ENCODE assay signal across 1 cellular context in the genomic region with DNA sequence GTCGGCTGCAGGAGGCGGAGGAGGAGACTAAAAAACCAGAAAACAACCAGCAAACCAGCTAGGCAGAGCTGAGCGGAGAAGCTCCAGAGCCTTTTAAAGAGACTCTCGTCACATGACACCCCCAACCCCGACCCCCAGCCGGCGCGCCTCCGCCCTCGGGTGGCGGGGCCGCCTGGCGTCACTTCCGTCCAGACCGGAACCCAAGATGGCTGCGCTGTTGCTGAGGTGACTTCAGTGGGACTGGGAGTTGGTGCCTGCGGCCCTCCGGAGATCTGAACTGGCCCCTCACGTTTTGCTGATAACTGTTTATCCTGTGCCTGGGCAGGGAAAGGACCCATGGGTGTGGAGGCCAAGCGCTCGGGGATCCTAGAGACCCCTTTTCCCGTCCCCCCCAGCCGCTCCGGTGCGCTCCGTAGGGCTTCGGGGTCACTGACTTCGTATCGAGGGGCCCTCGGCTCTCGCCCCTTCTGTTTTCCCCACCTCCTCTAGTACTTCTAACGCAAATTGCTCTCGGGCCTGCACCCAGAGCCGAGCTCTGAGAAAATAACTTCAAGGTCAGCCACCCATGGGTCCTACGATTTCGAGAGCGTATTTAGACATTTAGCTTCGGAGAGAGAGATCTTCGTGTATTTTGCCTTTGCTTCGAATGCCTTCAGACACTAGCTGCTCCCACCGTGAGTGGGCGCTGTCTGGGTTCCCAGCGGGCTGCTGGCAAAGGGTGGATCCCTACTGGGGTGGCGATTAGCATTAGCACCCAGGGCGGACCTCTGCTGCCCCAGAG.
TF ChIP-seq lines count a peak whose summit lies in the region.

A gene with protein sequence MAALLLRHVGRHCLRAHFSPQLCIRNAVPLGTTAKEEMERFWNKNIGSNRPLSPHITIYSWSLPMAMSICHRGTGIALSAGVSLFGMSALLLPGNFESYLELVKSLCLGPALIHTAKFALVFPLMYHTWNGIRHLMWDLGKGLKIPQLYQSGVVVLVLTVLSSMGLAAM (plus strand): TSS at position 181 of the 781 bp plus-strand sequence. CDS start 25 bp downstream, at position 206.

TF ChIP-seq in HepG2, 621 proteins besides CTCF, POLR2A, EP300 and RAD21 (continued from another document and continues in another):
- TF ChIP-seq, protein P1, sequence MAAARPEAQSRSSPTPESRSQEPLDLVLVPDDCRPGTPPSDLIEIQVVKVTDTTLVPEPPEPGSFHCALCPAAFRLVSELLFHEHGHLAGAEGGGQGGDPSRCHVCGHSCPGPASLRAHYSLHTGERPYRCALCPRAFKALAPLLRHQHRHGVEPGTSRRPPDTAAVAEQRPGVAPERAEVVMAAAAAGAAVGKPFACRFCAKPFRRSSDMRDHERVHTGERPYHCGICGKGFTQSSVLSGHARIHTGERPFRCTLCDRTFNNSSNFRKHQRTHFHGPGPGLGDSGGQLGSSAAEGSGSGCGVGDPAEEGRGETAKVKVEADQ (CRISPR knock-in tag; IDR thresholded peaks at IDR 0.05; ENCODE audit: borderline replicate concordance), result no peak
- no peak; the same call in none of the 2 replicates for TF ChIP-seq ZNF317 (CRISPR knock-in tag; IDR thresholded peaks at IDR 0.05)
- TF ChIP-seq PTBP1 (IDR thresholded peaks at IDR 0.05; ENCODE audit: low read depth, low read length, poor library complexity, severe bottlenecking), result no peak
- TF ChIP-seq, protein P2, sequence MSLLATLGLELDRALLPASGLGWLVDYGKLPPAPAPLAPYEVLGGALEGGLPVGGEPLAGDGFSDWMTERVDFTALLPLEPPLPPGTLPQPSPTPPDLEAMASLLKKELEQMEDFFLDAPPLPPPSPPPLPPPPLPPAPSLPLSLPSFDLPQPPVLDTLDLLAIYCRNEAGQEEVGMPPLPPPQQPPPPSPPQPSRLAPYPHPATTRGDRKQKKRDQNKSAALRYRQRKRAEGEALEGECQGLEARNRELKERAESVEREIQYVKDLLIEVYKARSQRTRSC (CRISPR knock-in tag; IDR thresholded peaks at IDR 0.05; ENCODE audit: low read depth), result no peak
- TF ChIP-seq, protein P3, sequence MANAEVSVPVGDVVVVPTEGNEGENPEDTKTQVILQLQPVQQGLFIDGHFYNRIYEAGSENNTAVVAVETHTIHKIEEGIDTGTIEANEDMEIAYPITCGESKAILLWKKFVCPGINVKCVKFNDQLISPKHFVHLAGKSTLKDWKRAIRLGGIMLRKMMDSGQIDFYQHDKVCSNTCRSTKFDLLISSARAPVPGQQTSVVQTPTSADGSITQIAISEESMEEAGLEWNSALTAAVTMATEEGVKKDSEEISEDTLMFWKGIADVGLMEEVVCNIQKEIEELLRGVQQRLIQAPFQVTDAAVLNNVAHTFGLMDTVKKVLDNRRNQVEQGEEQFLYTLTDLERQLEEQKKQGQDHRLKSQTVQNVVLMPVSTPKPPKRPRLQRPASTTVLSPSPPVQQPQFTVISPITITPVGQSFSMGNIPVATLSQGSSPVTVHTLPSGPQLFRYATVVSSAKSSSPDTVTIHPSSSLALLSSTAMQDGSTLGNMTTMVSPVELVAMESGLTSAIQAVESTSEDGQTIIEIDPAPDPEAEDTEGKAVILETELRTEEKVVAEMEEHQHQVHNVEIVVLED (CRISPR knock-in tag; IDR thresholded peaks at IDR 0.05; ENCODE audit: borderline replicate concordance), result peak; percentile 75
- TF ChIP-seq, protein P4, sequence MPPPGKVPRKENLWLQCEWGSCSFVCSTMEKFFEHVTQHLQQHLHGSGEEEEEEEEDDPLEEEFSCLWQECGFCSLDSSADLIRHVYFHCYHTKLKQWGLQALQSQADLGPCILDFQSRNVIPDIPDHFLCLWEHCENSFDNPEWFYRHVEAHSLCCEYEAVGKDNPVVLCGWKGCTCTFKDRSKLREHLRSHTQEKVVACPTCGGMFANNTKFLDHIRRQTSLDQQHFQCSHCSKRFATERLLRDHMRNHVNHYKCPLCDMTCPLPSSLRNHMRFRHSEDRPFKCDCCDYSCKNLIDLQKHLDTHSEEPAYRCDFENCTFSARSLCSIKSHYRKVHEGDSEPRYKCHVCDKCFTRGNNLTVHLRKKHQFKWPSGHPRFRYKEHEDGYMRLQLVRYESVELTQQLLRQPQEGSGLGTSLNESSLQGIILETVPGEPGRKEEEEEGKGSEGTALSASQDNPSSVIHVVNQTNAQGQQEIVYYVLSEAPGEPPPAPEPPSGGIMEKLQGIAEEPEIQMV (CRISPR knock-in tag; IDR thresholded peaks at IDR 0.05; ENCODE audit: low read depth), result no peak
- TF ChIP-seq, protein P5, sequence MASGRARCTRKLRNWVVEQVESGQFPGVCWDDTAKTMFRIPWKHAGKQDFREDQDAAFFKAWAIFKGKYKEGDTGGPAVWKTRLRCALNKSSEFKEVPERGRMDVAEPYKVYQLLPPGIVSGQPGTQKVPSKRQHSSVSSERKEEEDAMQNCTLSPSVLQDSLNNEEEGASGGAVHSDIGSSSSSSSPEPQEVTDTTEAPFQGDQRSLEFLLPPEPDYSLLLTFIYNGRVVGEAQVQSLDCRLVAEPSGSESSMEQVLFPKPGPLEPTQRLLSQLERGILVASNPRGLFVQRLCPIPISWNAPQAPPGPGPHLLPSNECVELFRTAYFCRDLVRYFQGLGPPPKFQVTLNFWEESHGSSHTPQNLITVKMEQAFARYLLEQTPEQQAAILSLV (CRISPR knock-in tag; IDR thresholded peaks at IDR 0.05; ENCODE audit: borderline replicate concordance), result peak; percentile 46; the same call in 1 of the 2 replicates
- peak; percentile 37; the same call in 1 of the 2 replicates for TF ChIP-seq SNAI1 (CRISPR knock-in tag; IDR thresholded peaks at IDR 0.05; ENCODE audit: borderline replicate concordance)
- TF ChIP-seq ZNF816 (CRISPR knock-in tag; IDR thresholded peaks at IDR 0.05; ENCODE audit: borderline replicate concordance), result peak; percentile 48; the same call in 1 of the 2 replicates
- peak in 1 of 2 experiments; percentile 92; a peak in 2 of 4 replicates for TF ChIP-seq KLF16 (CRISPR knock-in tag; IDR thresholded peaks at IDR 0.05)
- TF ChIP-seq BCL6 (CRISPR knock-in tag; IDR thresholded peaks at IDR 0.05), result 0 out of 2 replicates have a peak, but pooled peaks have one; percentile 32
- peak; percentile 21; the same call in 1 of the 2 replicates for TF ChIP-seq BORCS8-MEF2B (CRISPR knock-in tag; IDR thresholded peaks at IDR 0.05)
- no peak; the same call in 1 of the 2 replicates for TF ChIP-seq ZSCAN5A (CRISPR knock-in tag; IDR thresholded peaks at IDR 0.05; ENCODE audit: borderline replicate concordance)
- no peak for TF ChIP-seq ARHGAP35 (CRISPR knock-in tag; IDR thresholded peaks at IDR 0.05; ENCODE audit: borderline replicate concordance)
- TF ChIP-seq EED (CRISPR knock-in tag; IDR thresholded peaks at IDR 0.05), result no peak
- peak; percentile 79 for TF ChIP-seq ZNF781 (CRISPR knock-in tag; IDR thresholded peaks at IDR 0.05; ENCODE audit: borderline replicate concordance, not compliant biosample characterization)
- peak; percentile 24; the same call in 1 of the 2 replicates for TF ChIP-seq NFYB (CRISPR knock-in tag; IDR thresholded peaks at IDR 0.05)
- TF ChIP-seq ZNF792 (CRISPR knock-in tag; IDR thresholded peaks at IDR 0.05), result no peak
- peak; percentile 99 for TF ChIP-seq GABPB1 (CRISPR knock-in tag; IDR thresholded peaks at IDR 0.05)
- no peak for TF ChIP-seq ATAD3A (CRISPR knock-in tag; IDR thresholded peaks at IDR 0.05)
- TF ChIP-seq ZNF780A (CRISPR knock-in tag; IDR thresholded peaks at IDR 0.05), result no peak
- TF ChIP-seq ZFP1 (CRISPR knock-in tag; IDR thresholded peaks at IDR 0.05), result no peak
- TF ChIP-seq STAT5B (CRISPR knock-in tag; IDR thresholded peaks at IDR 0.05), result peak; percentile 16; the same call in 1 of the 2 replicates
- no peak for TF ChIP-seq KDM1A (CRISPR knock-in tag; IDR thresholded peaks at IDR 0.05)
- TF ChIP-seq HMGA1 (CRISPR knock-in tag; conservative IDR thresholded peaks at IDR 0.05), result no peak
- TF ChIP-seq SMAD1 (CRISPR knock-in tag; IDR thresholded peaks at IDR 0.05; ENCODE audit: borderline replicate concordance, low read depth), result no peak; the same call in 1 of the 2 replicates
- TF ChIP-seq PLRG1 (conservative IDR thresholded peaks at IDR 0.05), result no peak
- TF ChIP-seq SAP130 (CRISPR knock-in tag; IDR thresholded peaks at IDR 0.05; ENCODE audit: low read depth), result peak; percentile 77
- TF ChIP-seq ZKSCAN8 (CRISPR knock-in tag; IDR thresholded peaks at IDR 0.05; ENCODE audit: borderline replicate concordance), result no peak
- TF ChIP-seq, protein P6, sequence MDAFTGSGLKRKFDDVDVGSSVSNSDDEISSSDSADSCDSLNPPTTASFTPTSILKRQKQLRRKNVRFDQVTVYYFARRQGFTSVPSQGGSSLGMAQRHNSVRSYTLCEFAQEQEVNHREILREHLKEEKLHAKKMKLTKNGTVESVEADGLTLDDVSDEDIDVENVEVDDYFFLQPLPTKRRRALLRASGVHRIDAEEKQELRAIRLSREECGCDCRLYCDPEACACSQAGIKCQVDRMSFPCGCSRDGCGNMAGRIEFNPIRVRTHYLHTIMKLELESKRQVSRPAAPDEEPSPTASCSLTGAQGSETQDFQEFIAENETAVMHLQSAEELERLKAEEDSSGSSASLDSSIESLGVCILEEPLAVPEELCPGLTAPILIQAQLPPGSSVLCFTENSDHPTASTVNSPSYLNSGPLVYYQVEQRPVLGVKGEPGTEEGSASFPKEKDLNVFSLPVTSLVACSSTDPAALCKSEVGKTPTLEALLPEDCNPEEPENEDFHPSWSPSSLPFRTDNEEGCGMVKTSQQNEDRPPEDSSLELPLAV (CRISPR knock-in tag; conservative IDR thresholded peaks at IDR 0.05; ENCODE audit: low read depth), result no peak
- TF ChIP-seq DNMT3B (CRISPR knock-in tag; conservative IDR thresholded peaks at IDR 0.05), result peak; percentile 21; the same call in 1 of the 2 replicates
- TF ChIP-seq KIAA2018 (CRISPR knock-in tag; IDR thresholded peaks at IDR 0.05; ENCODE audit: borderline replicate concordance), result no peak
- TF ChIP-seq FOXK2 (IDR thresholded peaks at IDR 0.05), result no peak
- no peak for TF ChIP-seq RBAK (CRISPR knock-in tag; IDR thresholded peaks at IDR 0.05)
- no peak for TF ChIP-seq SRSF4 (IDR thresholded peaks at IDR 0.05; ENCODE audit: low read depth, low read length, poor library complexity, severe bottlenecking)
- TF ChIP-seq POLR2AphosphoS2 (IDR thresholded peaks at IDR 0.05; ENCODE audit: low read depth, low read length), result no peak
- TF ChIP-seq RBM22 (optimal IDR thresholded peaks at IDR 0.05; ENCODE audit: low read length), result no peak
- peak; percentile 16; the same call in 1 of the 2 replicates for TF ChIP-seq YEATS4 (CRISPR knock-in tag; IDR thresholded peaks at IDR 0.05; ENCODE audit: borderline replicate concordance)
